8 cellular contexts compared by ENCODE assay signal in the genomic region with DNA sequence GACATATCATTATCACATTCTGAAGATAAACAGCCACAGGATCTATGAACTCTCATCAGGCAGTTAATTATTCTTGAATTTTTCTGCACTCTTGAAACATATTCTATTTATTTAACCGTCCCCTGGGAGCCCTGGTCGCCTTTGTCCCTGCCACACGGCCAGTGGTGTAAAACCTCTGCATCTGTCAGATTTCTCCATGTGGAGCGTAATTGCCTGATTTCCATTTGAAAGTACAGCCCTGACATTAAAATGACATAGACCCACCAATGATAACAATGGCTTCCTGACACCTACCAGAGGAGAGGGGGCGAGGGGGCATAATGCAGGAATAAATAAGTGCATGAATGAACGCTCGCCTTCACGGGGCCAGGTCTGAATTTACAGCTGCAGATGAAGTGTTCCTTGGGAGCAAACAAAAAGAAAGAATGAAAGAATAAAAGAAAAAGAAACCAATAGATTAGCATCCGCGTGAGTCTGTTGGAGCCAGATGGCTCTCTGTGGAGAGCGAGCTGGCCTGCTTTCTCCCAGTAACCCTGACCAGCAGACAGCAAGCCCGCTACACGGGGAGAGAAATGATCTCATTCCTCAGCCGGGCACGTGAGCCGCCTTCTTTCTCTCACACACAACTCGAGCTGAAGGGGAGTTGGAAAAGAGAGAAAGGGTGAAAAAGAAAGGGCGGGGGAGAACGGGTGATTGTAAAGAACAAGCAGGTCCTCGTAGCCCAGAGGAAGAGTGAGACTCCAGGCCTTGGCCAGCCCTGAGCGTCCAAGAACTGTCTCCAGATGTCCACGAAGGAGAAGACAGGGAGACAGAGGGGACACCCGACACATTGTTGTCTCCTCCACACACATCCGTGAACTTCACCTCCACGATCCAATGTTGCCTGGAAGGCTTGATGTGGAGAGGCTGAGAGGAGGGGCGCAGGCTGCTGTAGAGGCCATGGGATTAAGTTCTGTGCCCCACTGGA.
A peak's percentile ranks its signal among the peaks of the same experiment; 100 is the strongest.
DNase-seq lines count a peak whose midpoint lies in the region; ATAC-seq and TF ChIP-seq lines count a peak whose summit lies in the region.

No MANE protein-coding gene starts in this region.

- peak in 9 of 14 donors; percentile 15 to 90 (median 32) for DNase-seq in C1 segment of cervical spinal cord (lab: John Stamatoyannopoulos, UW)
- DNase-seq in NCI-H1694 treated with DMSO at 0.1 percent for 48 hours (lab: John Stamatoyannopoulos, UW) = peak; percentile 60
- DNase-seq in endodermal cell = peak; percentile 77
- no peak for DNase-seq in midbrain (lab: John Stamatoyannopoulos, UW)
- DNase-seq in lower leg skin (ENCODE audit: low spot score in 2 of 2) = no peak
- no peak for DNase-seq in NOMO-1 treated with DMSO at 0.1 percent for 48 hours (lab: John Stamatoyannopoulos, UW; ENCODE audit: unreplicated experiment)

- no peaks in the 10 kb centered on the region for H3K27me3 ChIP-seq in endodermal cell (ENCODE audit: control insufficient read depth, insufficient read depth, low read length, poor library complexity, severe bottlenecking)

- H3K4me3 ChIP-seq in endodermal cell (ENCODE audit: low read length) (no peak overlapping the region), lower leg skin (ENCODE audit: low read depth, poor library complexity, severe bottlenecking) (no peak overlapping the region)

- H3K4me1 ChIP-seq in endodermal cell (ENCODE audit: control insufficient read depth, insufficient read depth, low read length) = peaks cover 11% of the 10 kb centered on the region

- WGBS in endodermal cell (ENCODE audit: insufficient coverage in 1 of 2, insufficient read length in 1 of 2), 2 experiments = 63% methylated on average over 10 to 24 of the region's 26 CpGs
- WGBS in lower leg skin, 2 donors = 62 to 73% methylated on average over 26 of the region's 26 CpGs

- no peaks in the 10 kb centered on the region for H3K36me3 ChIP-seq in endodermal cell (ENCODE audit: control insufficient read depth, insufficient read depth, low read length)

- no peak for ATAC-seq in HG02642 (IDR thresholded peaks at IDR 0.05; ENCODE audit: poor library complexity, unreplicated experiment)

- H3K27me3 Mint-ChIP-seq in endodermal cell (ENCODE audit: insufficient read depth) = peaks cover 13% of the 10 kb centered on the region
- H3K27me3 Mint-ChIP-seq in nephron (ENCODE audit: low read depth) = peaks cover 6% of the 10 kb centered on the region

- H3K27ac Mint-ChIP-seq in endodermal cell (no peak overlapping the region), nephron (peak overlapping the region; percentile 86 to 91 (median 89))

- TF ChIP-seq CTCF in endodermal cell (conservative IDR thresholded peaks at IDR 0.05) (no peak), nephron (IDR thresholded peaks at IDR 0.05; ENCODE audit: unreplicated experiment in 3 of 3) (no peak), lower leg skin (IDR thresholded peaks at IDR 0.05) (no peak)

- H3K27ac ChIP-seq in endodermal cell (ENCODE audit: low read depth, low read length) = peak overlapping the region; percentile 98

- peaks cover 38% of the 10 kb centered on the region for H3K4me1 Mint-ChIP-seq in endodermal cell
- peaks cover 73% of the 10 kb centered on the region for H3K4me1 Mint-ChIP-seq in nephron

- H3K4me3 Mint-ChIP-seq in endodermal cell (peak overlapping the region; percentile 1), nephron (peak overlapping the region; percentile 11 to 25 (median 14))

- H3K36me3 Mint-ChIP-seq in endodermal cell (ENCODE audit: low read depth) (no peaks in the 10 kb centered on the region), nephron (ENCODE audit: low read depth) (peaks cover 4% of the 10 kb centered on the region)

- H3K9me3 ChIP-seq in endodermal cell (ENCODE audit: control insufficient read depth, low read length) = no peaks in the 10 kb centered on the region

- TF ChIP-seq POLR2A in lower leg skin (IDR thresholded peaks at IDR 0.05) = no peak

- intact Hi-C loops in lower leg skin (cut with DNase I; ENCODE audit: low total_unique reads) = no loop called here

- H3K9ac ChIP-seq in endodermal cell (ENCODE audit: extremely low read depth, low read length, poor library complexity, severe bottlenecking) = no peak overlapping the region

- H3K9me3 Mint-ChIP-seq in endodermal cell = peaks cover 2% of the 10 kb centered on the region
- peaks cover 3% of the 10 kb centered on the region for H3K9me3 Mint-ChIP-seq in nephron

Comparison
In these comparisons a context has a peak if more than half of its experiments do, and no peak if none do; other contexts are left out.
1. DNase-seq: peak in C1 segment of cervical spinal cord (9 of 14), NCI-H1694 treated with DMSO at 0.1 percent for 48 hours (single experiment) and endodermal cell (single experiment); none in midbrain (single experiment), lower leg skin (0 of 2) and NOMO-1 treated with DMSO at 0.1 percent for 48 hours (single experiment).